8 cellular contexts compared by ENCODE assay signal in genomic region chr6:52420668-52421358, GRCh38. TPM values are rescaled to one million over a fixed set of nuclear protein-coding genes. Genes with fewer than 3 reads are reported as not detected.
DNase-seq lines count a peak whose midpoint lies in the region; ATAC-seq and TF ChIP-seq lines count a peak whose summit lies in the region.

No MANE protein-coding gene starts in this region.

- 1 to 2% methylated on average over 19 to 21 of the region's 21 CpGs for WGBS in GM23248 (ENCODE audit: low coverage in 1 of 2, low lambda C conversion rate in 2 of 2, missing lambda C conversion rate in 2 of 2), 2 experiments
- WGBS in lung, 2 donors, result 7 to 11% methylated on average over 21 of the region's 21 CpGs

- in situ Hi-C loops in GM23248 (cut with MboI), result no loop called here

- H3K9ac ChIP-seq in GM23248, result peak overlapping the region; percentile 94
- H3K9ac ChIP-seq in colonic mucosa (ENCODE audit: low read depth in 2 of 2, low read length in 2 of 2), result peak overlapping the region; percentile 45 to 91

- H3K9me3 ChIP-seq in GM23248 (ENCODE audit: low read depth) (no peaks in the 10 kb centered on the region), colonic mucosa (no peaks in the 10 kb centered on the region), lung (ENCODE audit: control insufficient read depth in 2 of 2, insufficient read depth in 1 of 2, low read length in 1 of 2) (no peaks in the 10 kb centered on the region)

- H3K4me1 ChIP-seq in GM23248 (ENCODE audit: insufficient read depth), result peaks cover 77% of the 10 kb centered on the region
- H3K4me1 ChIP-seq in colonic mucosa, result peaks cover 5% of the 10 kb centered on the region
- peaks cover 4 to 8% of the 10 kb centered on the region in 2 donors for H3K4me1 ChIP-seq in lung (ENCODE audit: control insufficient read depth in 2 of 2, insufficient read depth in 2 of 2, low read length in 2 of 2)

- no peaks in the 10 kb centered on the region for H3K27me3 ChIP-seq in GM23248 (replicated peaks; ENCODE audit: insufficient read depth)
- H3K27me3 ChIP-seq in colonic mucosa, result no peaks in the 10 kb centered on the region
- H3K27me3 ChIP-seq in lung (ENCODE audit: control insufficient read depth, insufficient read depth), result no peaks in the 10 kb centered on the region

- intact Hi-C loops in colonic mucosa (cut with DNase I), result loop anchor here (5.0 kb wide), 1 partner anchor 86 kb away; no protein-coding TSS in a partner anchor

- H2AFZ ChIP-seq in GM23248, result peak overlapping the region; percentile 81

- H3K4me2 ChIP-seq in GM23248 (ENCODE audit: unreplicated experiment), result peak overlapping the region; percentile 88

- no peak for ATAC-seq in lung (ENCODE audit: insufficient read depth, low FRiP score)
- no peak for ATAC-seq in HG02981 (IDR thresholded peaks at IDR 0.05; ENCODE audit: unreplicated experiment)
- no peak for ATAC-seq in GM18858 (IDR thresholded peaks at IDR 0.05; ENCODE audit: unreplicated experiment)
- ATAC-seq in HG03439 (IDR thresholded peaks at IDR 0.05; ENCODE audit: unreplicated experiment), result no peak

- DNase-seq in GM23248 (peak; percentile 56), NCI-H510A treated with DMSO at 0.1 percent for 48 hours (lab: John Stamatoyannopoulos, UW) (peak; percentile 98), colonic mucosa (no peak), lung (ENCODE audit: low spot score) (no peak), pons (ENCODE audit: low spot score) (no peak)

- no peaks in the 10 kb centered on the region for H3K9me2 ChIP-seq in GM23248 (ENCODE audit: insufficient read depth)

- peak overlapping the region; percentile 89 for H3K4me3 ChIP-seq in GM23248
- peak overlapping the region; percentile 79 for H3K4me3 ChIP-seq in colonic mucosa
- peak overlapping the region; percentile 81 for H3K4me3 ChIP-seq in lung

- no peaks in the 10 kb centered on the region for H3K36me3 ChIP-seq in GM23248 (ENCODE audit: low read depth)
- H3K36me3 ChIP-seq in colonic mucosa, result no peaks in the 10 kb centered on the region
- H3K36me3 ChIP-seq in lung (ENCODE audit: control insufficient read depth in 2 of 2, insufficient read depth in 2 of 2, low read length in 2 of 2), result peaks cover 0 to 3% of the 10 kb centered on the region in 2 donors

- no peaks in the 10 kb centered on the region for H4K20me1 ChIP-seq in GM23248 (ENCODE audit: insufficient read depth)

- H3F3A ChIP-seq in GM23248 (ENCODE audit: insufficient read depth), result peaks cover 87% of the 10 kb centered on the region

- H3K79me2 ChIP-seq in GM23248 (ENCODE audit: insufficient read depth), result peaks cover 31% of the 10 kb centered on the region

- H3K27ac ChIP-seq in GM23248 (peak overlapping the region; percentile 95), colonic mucosa (peak overlapping the region; percentile 47), lung (ENCODE audit: low read depth in 1 of 2, low read length in 1 of 2) (peak overlapping the region; percentile 43 to 89)

- TF ChIP-seq CTCF in colonic mucosa (IDR thresholded peaks at IDR 0.05) (no peak), lung (IDR thresholded peaks at IDR 0.05; ENCODE audit: control extremely low read depth, extremely low read depth) (no peak)

RNA-seq across cellular contexts. Expression of gene EFHC1, which starts 0.7 kb away (rescaled TPM):
- 21.6 and 36.1 TPM in 2 replicates for total RNA-seq in GM23248 (2014; rRNA removed; shearing (Covaris generic))
- polyA plus RNA-seq in GM23248 (2016; fragmentation: Nextera tagmentation; extraction: Ambion mirVana), result 25.0 and 29.7 TPM in 2 replicates
- total RNA-seq in colonic mucosa, result 1 to 10 TPM; 6.2 to 9.5 TPM
- 10 to 100 TPM; 49.0 to 81.7 TPM for total RNA-seq in lung
- 10 to 100 TPM; 15.7 to 21.9 TPM for polyA plus RNA-seq in lung

RNA-seq across cellular contexts. Expression of gene PAQR8, which starts 58.9 kb away (rescaled TPM):
- total RNA-seq in GM23248 (2014; rRNA removed; shearing (Covaris generic)), result 1.5 and 3.4 TPM in 2 replicates
- polyA plus RNA-seq in GM23248 (2016; fragmentation: Nextera tagmentation; extraction: Ambion mirVana) (1.8 and 2.5 TPM in 2 replicates), lung (1 to 10 TPM; 2.5 to 3.4 TPM)
- total RNA-seq in colonic mucosa (10 to 100 TPM; 65.8 to 87.8 TPM), lung (1 to 10 TPM; 8.3 to 9.3 TPM)

Comparison
In these comparisons a context has a peak if more than half of its experiments do, and no peak if none do; other contexts are left out.
1. DNase-seq: peak in GM23248 (single experiment) and NCI-H510A treated with DMSO at 0.1 percent for 48 hours (single experiment); none in colonic mucosa (single experiment), lung (single experiment) and pons (single experiment).
2. RNA of gene PAQR8, which starts 58.9 kb away (total RNA-seq): 65.8 to 87.8 TPM in colonic mucosa; 8.3 to 9.3 TPM in lung and 1.5 to 3.4 TPM in GM23248; every median in the first group is over 4 times any median in the second.
3. Peak in every context shown above with its lines, with median percentiles within 50 percentile points of each other: H3K27ac ChIP-seq and H3K4me3 ChIP-seq.